ENCODE assay signal across 6 cellular contexts in genomic region chr19:52896431-52897148, GRCh38. TPM values are rescaled to one million over a fixed set of nuclear protein-coding genes. Genes with fewer than 3 reads are reported as not detected.
DNase-seq lines count a peak whose midpoint lies in the region; ATAC-seq lines count a peak whose summit lies in the region.

No MANE protein-coding gene starts in this region.

- peak; percentile 44 to 71 (median 52) for DNase-seq in NCI-H1417 (lab: John Stamatoyannopoulos, UW)
- DNase-seq in NCI-H1417 treated with DMSO at 0.1 percent for 48 hours (lab: John Stamatoyannopoulos, UW) = no peak
- DNase-seq in RPMI7951 (ENCODE audit: low read depth) = peak; percentile 28
- peak; percentile 51 for DNase-seq in left cardiac atrium
- DNase-seq in activated gamma-delta T cell treated with Interleukin-2 at 50 U/mL for 16 hours = no peak

- no peaks in the 10 kb centered on the region for H3K9me3 ChIP-seq in subcutaneous abdominal adipose tissue (ENCODE audit: control insufficient read depth in 5 of 5, low read length in 5 of 5)

- peak; percentile 44 to 78 for ATAC-seq in left cardiac atrium

- H3K9ac ChIP-seq in subcutaneous abdominal adipose tissue (ENCODE audit: low read length in 5 of 5) = peak overlapping the region; percentile 63 to 92 (median 84)

- peak overlapping the region; percentile 91 for H3K27ac ChIP-seq in subcutaneous abdominal adipose tissue (ENCODE audit: low read depth, low read length)

- intact Hi-C loops in left cardiac atrium (cut with DNase I) = loop anchor here in 1 of 2 donors (5.0 kb wide), 1 partner anchor 66 kb away; the partner anchor contains the start of gene ZNF816

- H3K36me3 ChIP-seq in subcutaneous abdominal adipose tissue (ENCODE audit: control insufficient read depth in 5 of 5, insufficient read depth in 5 of 5, low read length in 5 of 5) = peaks cover 0 to 10% (median 3%) of the 10 kb centered on the region in 5 donors

- no peaks in the 10 kb centered on the region for H3K27me3 ChIP-seq in subcutaneous abdominal adipose tissue (ENCODE audit: control insufficient read depth in 5 of 5, insufficient read depth in 4 of 5, low read length in 5 of 5)

- H3K4me1 ChIP-seq in subcutaneous abdominal adipose tissue (ENCODE audit: control insufficient read depth in 5 of 5, insufficient read depth in 5 of 5, low read length in 5 of 5) = peaks cover 0 to 16% (median 14%) of the 10 kb centered on the region in 5 donors

- peak overlapping the region; percentile 79 to 100 (median 92) for H3K4me3 ChIP-seq in subcutaneous abdominal adipose tissue (ENCODE audit: low read depth in 1 of 5, low read length in 5 of 5)

RNA-seq across cellular contexts. Expression of gene ZNF320, which starts 0.8 kb away (rescaled TPM):
- total RNA-seq in RPMI7951 (2014; rRNA removed; shearing (Covaris generic)) = 2.3 and 9.4 TPM in 2 replicates
- total RNA-seq in left cardiac atrium = 10 to 100 TPM; 10.7 to 12.9 TPM

RNA-seq across cellular contexts. Expression of gene ZNF888, which starts 26.6 kb away (rescaled TPM):
- 4.6 and 5.6 TPM in 2 replicates for total RNA-seq in RPMI7951 (2014; rRNA removed; shearing (Covaris generic))
- 1 to 10 TPM; 1.7 to 1.9 TPM for total RNA-seq in left cardiac atrium

RNA-seq across cellular contexts. Expression of gene ZNF468, which starts 39.2 kb away (rescaled TPM):
- total RNA-seq in RPMI7951 (2014; rRNA removed; shearing (Covaris generic)) = 14.8 and 22.9 TPM in 2 replicates
- total RNA-seq in left cardiac atrium = 1 to 10 TPM; 8.5 to 8.7 TPM

Comparison
In these comparisons a context has a peak if more than half of its experiments do, and no peak if none do; other contexts are left out.
1. DNase-seq: peak in NCI-H1417 (3 of 3), RPMI7951 (single experiment) and left cardiac atrium (single experiment); none in NCI-H1417 treated with DMSO at 0.1 percent for 48 hours (single experiment) and activated gamma-delta T cell treated with Interleukin-2 at 50 U/mL for 16 hours (single experiment).